15 cellular contexts compared by ENCODE assay signal in genomic region chr5:81019748-81020147, GRCh38.
"Had no signal": no experiment of that assay in that cellular context is flagged by ENCODE, and none has a peak within 500 bp of the region (broad histone marks: within the 10 kb centered on the region; RNA-seq: fewer than 3 reads in every experiment).

No MANE protein-coding gene starts in this region.

- H3K4me1 ChIP-seq: suprapubic skin, tibial artery, upper lobe of right lung, vagina had no signal

- H3K4me3 ChIP-seq: coronary artery, heart left ventricle, suprapubic skin, tibial artery, upper lobe of right lung, vagina had no signal

- H3K27me3 ChIP-seq: suprapubic skin, tibial artery, upper lobe of right lung, vagina had no signal

- H3K9me3 ChIP-seq: heart left ventricle, neutrophil, suprapubic skin, tibial artery, upper lobe of right lung, vagina had no signal

- ATAC-seq: heart left ventricle; naive thymus-derived CD4-positive, alpha-beta T cell; sciatic nerve; stimulated activated naive B cell treated with anti-CD40 and anti-IgM and Interleukin-4, amounts not matched to agents 10 μg/mL and 1 μg/mL and 100 μg/mL, for 72 hours; upper lobe of right lung had no signal

- FAIRE-seq: frontal cortex had no signal

- DNase-seq: effector CD4-positive, alpha-beta T cell; heart left ventricle; hippocampal formation; naive thymus-derived CD4-positive, alpha-beta T cell; stimulated activated CD4-positive, alpha-beta T cell treated with anti-CD3 and anti-CD28 coated beads, Interleukin-2, amount 100 ng/mL, for 24 hours; stimulated activated CD4-positive, alpha-beta T cell treated with anti-CD3 and anti-CD28 coated beads, Interleukin-4, amount 100 ng/mL, for 4 hours; stimulated activated naive B cell treated with anti-CD40 and anti-IgM and Interleukin-4, amounts not matched to agents 10 μg/mL and 1 μg/mL and 100 μg/mL, for 72 hours; tibial artery; upper lobe of right lung had no signal

- H3K36me3 ChIP-seq: heart left ventricle, neutrophil, suprapubic skin, tibial artery, upper lobe of right lung, vagina had no signal

- H3K27ac ChIP-seq: coronary artery, heart left ventricle, neutrophil, suprapubic skin, tibial artery, upper lobe of right lung, vagina had no signal
